8 cellular contexts compared by ENCODE assay signal in genomic region chr7:33107136-33108066, GRCh38. TPM values are rescaled to one million over a fixed set of nuclear protein-coding genes. Genes with fewer than 3 reads are reported as not detected.
DNase-seq lines count a peak whose midpoint lies in the region; ATAC-seq and TF ChIP-seq lines count a peak whose summit lies in the region.

No MANE protein-coding gene starts in this region.

- H3K9me2 ChIP-seq in SU-DHL-6 (replicated peaks; ENCODE audit: insufficient read depth, low read length): no peaks in the 10 kb centered on the region

- peak overlapping the region; percentile 61 for H3K27ac ChIP-seq in SU-DHL-6 (ENCODE audit: low read depth, low read length)
- no peak overlapping the region for H3K27ac ChIP-seq in dorsolateral prefrontal cortex
- H3K27ac ChIP-seq in urinary bladder (ENCODE audit: low read depth): no peak overlapping the region

- H3K9ac ChIP-seq in SU-DHL-6 (ENCODE audit: low read length): peak overlapping the region; percentile 96

- H3K27ac Mint-ChIP-seq in memory B cell: no peak overlapping the region

- peaks cover 32% of the 10 kb centered on the region for H3K4me1 Mint-ChIP-seq in memory B cell

- H3K9me3 Mint-ChIP-seq in memory B cell: no peaks in the 10 kb centered on the region

- peaks cover 15% of the 10 kb centered on the region for H3K36me3 Mint-ChIP-seq in memory B cell

- 0 out of 2 replicates have a peak, but pooled peaks cover 2% of the 10 kb centered on the region for H3K36me3 ChIP-seq in SU-DHL-6 (ENCODE audit: low read length)
- H3K36me3 ChIP-seq in urinary bladder (ENCODE audit: insufficient read depth): no peaks in the 10 kb centered on the region

- TF ChIP-seq CTCF in SU-DHL-6 (IDR thresholded peaks at IDR 0.05; ENCODE audit: insufficient read depth, low read length, poor library complexity, severe bottlenecking) (peak; percentile 69), dorsolateral prefrontal cortex (IDR thresholded peaks at IDR 0.05 in 54 of 56, conservative IDR thresholded peaks at IDR 0.05 in 2 of 56; ENCODE audit: low read depth in 1 of 56, partially characterized antibody in 56 of 56) (peak in 50 of 56 donors; percentile 19 to 69 (median 46))

- peak overlapping the region; percentile 98 for H3K4me3 ChIP-seq in SU-DHL-6 (ENCODE audit: insufficient read depth, low read length, poor library complexity, severe bottlenecking)
- H3K4me3 ChIP-seq in dorsolateral prefrontal cortex: peak overlapping the region in 54 of 59 donors; percentile 66 to 99 (median 90)
- peak overlapping the region; percentile 96 for H3K4me3 ChIP-seq in urinary bladder (ENCODE audit: low read depth, low read length)

- peaks cover 7% of the 10 kb centered on the region; the same call in 1 of the 2 replicates for H3F3A ChIP-seq in SU-DHL-6 (ENCODE audit: insufficient read depth)

- H3K4me2 ChIP-seq in SU-DHL-6 (ENCODE audit: low read depth, low read length, poor library complexity, severe bottlenecking): peak overlapping the region; percentile 85

- H3K4me3 Mint-ChIP-seq in memory B cell: peak overlapping the region; percentile 85

- H3K27me3 Mint-ChIP-seq in memory B cell: no peaks in the 10 kb centered on the region

- H3K79me2 ChIP-seq in SU-DHL-6 (ENCODE audit: insufficient read depth, low read length): peaks cover 50% of the 10 kb centered on the region

- H3K9me3 ChIP-seq in SU-DHL-6 (ENCODE audit: insufficient read depth, low read length): no peaks in the 10 kb centered on the region

- TF ChIP-seq RAD21 in Ishikawa (IDR thresholded peaks at IDR 0.05; ENCODE audit: low read depth): peak; percentile 43

- H3K4me1 ChIP-seq in urinary bladder (ENCODE audit: insufficient read depth): peaks cover 2% of the 10 kb centered on the region

- ATAC-seq in GM19463 (IDR thresholded peaks at IDR 0.05; ENCODE audit: unreplicated experiment) (peak; percentile 31), memory B cell (ENCODE audit: low read depth) (peak; percentile 28)

- 43% methylated on average over 7 of the region's 7 CpGs for WGBS in urinary bladder

- no peaks in the 10 kb centered on the region for H3K27me3 ChIP-seq in SU-DHL-6 (ENCODE audit: low read length)
- no peaks in the 10 kb centered on the region for H3K27me3 ChIP-seq in dorsolateral prefrontal cortex

- peak; percentile 50 for DNase-seq in DMS114 treated with DMSO at 0.1 percent for 48 hours (lab: John Stamatoyannopoulos, UW; ENCODE audit: unreplicated experiment)
- peak in 2 of 10 donors; percentile 16 to 53 for DNase-seq in dorsolateral prefrontal cortex
- peak; percentile 26 to 33 for DNase-seq in memory B cell (ENCODE audit: low spot score in 2 of 2)
- no peak for DNase-seq in NCI-H1436 treated with DMSO at 0.1 percent for 48 hours (lab: John Stamatoyannopoulos, UW)

- intact Hi-C loops in dorsolateral prefrontal cortex (cut with DNase I): loop anchor here (2.0 to 10.0 kb wide), 4 partner anchors 21 to 415 kb away; partner anchors contain the start of genes NT5C3A (in 2 of the 2) and BBS9 (in 1 of the 2)

- no peak for TF ChIP-seq EP300 in Ishikawa (IDR thresholded peaks at IDR 0.05; ENCODE audit: borderline replicate concordance)

- peaks cover 7% of the 10 kb centered on the region; the same call in 1 of the 2 replicates for H4K20me1 ChIP-seq in SU-DHL-6 (ENCODE audit: low read depth, low read length)

- H2AFZ ChIP-seq in SU-DHL-6 (ENCODE audit: low read depth, low read length, severe bottlenecking): no peak overlapping the region

TF ChIP-seq in Ishikawa, 13 proteins besides CTCF, POLR2A, EP300 and RAD21:
- TF ChIP-seq YY1 (IDR thresholded peaks at IDR 0.05; ENCODE audit: low read depth): no peak
- TF ChIP-seq, protein P1, sequence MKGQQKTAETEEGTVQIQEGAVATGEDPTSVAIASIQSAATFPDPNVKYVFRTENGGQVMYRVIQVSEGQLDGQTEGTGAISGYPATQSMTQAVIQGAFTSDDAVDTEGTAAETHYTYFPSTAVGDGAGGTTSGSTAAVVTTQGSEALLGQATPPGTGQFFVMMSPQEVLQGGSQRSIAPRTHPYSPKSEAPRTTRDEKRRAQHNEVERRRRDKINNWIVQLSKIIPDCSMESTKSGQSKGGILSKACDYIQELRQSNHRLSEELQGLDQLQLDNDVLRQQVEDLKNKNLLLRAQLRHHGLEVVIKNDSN (IDR thresholded peaks at IDR 0.05): no peak
- no peak for TF ChIP-seq CREB1 (IDR thresholded peaks at IDR 0.05; ENCODE audit: low read depth)
- TF ChIP-seq REST (IDR thresholded peaks at IDR 0.05; ENCODE audit: low read depth): no peak
- TF ChIP-seq TCF12 (IDR thresholded peaks at IDR 0.05; ENCODE audit: low read depth): no peak
- TF ChIP-seq CEBPB (IDR thresholded peaks at IDR 0.05): no peak
- TF ChIP-seq ZBTB7A (IDR thresholded peaks at IDR 0.05; ENCODE audit: low read depth): no peak
- TF ChIP-seq TEAD4 (IDR thresholded peaks at IDR 0.05): no peak
- TF ChIP-seq FOXM1 (IDR thresholded peaks at IDR 0.05; ENCODE audit: borderline replicate concordance, low read depth): no peak
- TF ChIP-seq EGR1 (IDR thresholded peaks at IDR 0.05): no peak
- TF ChIP-seq NFIC (IDR thresholded peaks at IDR 0.05): no peak
- no peak for TF ChIP-seq TAF1 (IDR thresholded peaks at IDR 0.05; ENCODE audit: low read depth)
- TF ChIP-seq, protein P2, sequence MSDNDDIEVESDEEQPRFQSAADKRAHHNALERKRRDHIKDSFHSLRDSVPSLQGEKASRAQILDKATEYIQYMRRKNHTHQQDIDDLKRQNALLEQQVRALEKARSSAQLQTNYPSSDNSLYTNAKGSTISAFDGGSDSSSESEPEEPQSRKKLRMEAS (IDR thresholded peaks at IDR 0.05): no peak

RNA-seq across cellular contexts. Expression of gene RP9, which starts 1.8 kb away (rescaled TPM):
- total RNA-seq in dorsolateral prefrontal cortex (10 to 100 TPM in 91 of 120 experiments, 1 to 10 TPM in 29; 5.9 to 25.1 (median 11.4) TPM), urinary bladder (7.8 TPM)
- 10.1 TPM for polyA plus RNA-seq in urinary bladder

RNA-seq across cellular contexts. Expression of gene BBS9, which starts 22.0 kb away (rescaled TPM):
- total RNA-seq in dorsolateral prefrontal cortex: 10 to 100 TPM; 23.0 to 66.1 (median 39.1) TPM
- total RNA-seq in urinary bladder: 72.8 TPM
- polyA plus RNA-seq in urinary bladder: 7.3 TPM

RNA-seq across cellular contexts. Expression of gene NT5C3A, which starts 44.8 kb away (rescaled TPM):
- total RNA-seq in dorsolateral prefrontal cortex: 10 to 100 TPM; 14.8 to 38.5 (median 23.8) TPM
- 61.4 TPM for total RNA-seq in urinary bladder
- polyA plus RNA-seq in urinary bladder: 15.8 TPM
